14 cellular contexts compared by ENCODE assay signal in genomic region chr5:53253421-53253871, GRCh38.
DNase-seq lines count a peak whose midpoint lies in the region; ATAC-seq and TF ChIP-seq lines count a peak whose summit lies in the region.
"Had no signal": no experiment of that assay in that cellular context is flagged by ENCODE, and none has a peak within 500 bp of the region (broad histone marks: within the 10 kb centered on the region; RNA-seq: fewer than 3 reads in every experiment).

No MANE protein-coding gene starts in this region.

- no peaks in the 10 kb centered on the region for H3K9me3 Mint-ChIP-seq in endodermal cell

- H3K36me3 ChIP-seq in KMS-11 (ENCODE audit: insufficient read depth) (no peaks in the 10 kb centered on the region), adipocyte (ENCODE audit: control insufficient read depth, insufficient read depth, low read length, severe bottlenecking) (no peaks in the 10 kb centered on the region), endodermal cell (ENCODE audit: control insufficient read depth, insufficient read depth, low read length) (no peaks in the 10 kb centered on the region)
- H3K36me3 ChIP-seq: cardiac muscle cell had no signal

- peaks cover 5% of the 10 kb centered on the region for H3K4me1 Mint-ChIP-seq in endodermal cell

- peaks cover 4% of the 10 kb centered on the region for H3K27me3 Mint-ChIP-seq in endodermal cell (ENCODE audit: insufficient read depth)

- no peak overlapping the region for H2AFZ ChIP-seq in KMS-11 (ENCODE audit: low read depth)

- in situ Hi-C loops in G401 (cut with HindIII; ENCODE audit: low sequenced_read_pairs), result no loop called here

- H3K4me1 ChIP-seq in KMS-11 (ENCODE audit: low read depth, poor library complexity, severe bottlenecking) (peaks cover 33% of the 10 kb centered on the region), adipocyte (ENCODE audit: control insufficient read depth, insufficient read depth, low read length) (peaks cover 23% of the 10 kb centered on the region), endodermal cell (ENCODE audit: control insufficient read depth, insufficient read depth, low read length) (no peaks in the 10 kb centered on the region)

- H3K4me3 Mint-ChIP-seq in endodermal cell, result no peak overlapping the region

- H4K20me1 ChIP-seq in KMS-11 (ENCODE audit: insufficient read depth), result no peaks in the 10 kb centered on the region

- H3K9me3 ChIP-seq in adipocyte (ENCODE audit: control insufficient read depth, low read length) (no peaks in the 10 kb centered on the region), endodermal cell (ENCODE audit: control insufficient read depth, low read length) (no peaks in the 10 kb centered on the region)

- no peaks in the 10 kb centered on the region for H3K36me3 Mint-ChIP-seq in endodermal cell (ENCODE audit: low read depth)

- H3K27ac ChIP-seq in KMS-11 (peak overlapping the region; percentile 40), endodermal cell (ENCODE audit: low read depth, low read length) (no peak overlapping the region)
- H3K27ac ChIP-seq: 22Rv1, cardiac muscle cell had no signal

- H3K79me2 ChIP-seq in KMS-11 (ENCODE audit: insufficient read depth, low read depth), result no peaks in the 10 kb centered on the region

- ATAC-seq in HG02981 (IDR thresholded peaks at IDR 0.05; ENCODE audit: unreplicated experiment), result no peak
- ATAC-seq: right cardiac atrium had no signal

- no peak overlapping the region for H3K4me3 ChIP-seq in KMS-11 (IDR thresholded peaks at IDR 0.05; ENCODE audit: insufficient read depth, low read depth, low read length)
- H3K4me3 ChIP-seq in adipocyte (ENCODE audit: low read length), result no peak overlapping the region
- no peak overlapping the region for H3K4me3 ChIP-seq in endodermal cell (ENCODE audit: low read length)
- H3K4me3 ChIP-seq: cardiac muscle cell had no signal

- TF ChIP-seq CTCF in KMS-11 (conservative IDR thresholded peaks at IDR 0.05; ENCODE audit: low read depth, low read length) (no peak), endodermal cell (conservative IDR thresholded peaks at IDR 0.05) (no peak)

- H3K9ac ChIP-seq in KMS-11, result no peak overlapping the region
- H3K9ac ChIP-seq in adipocyte (ENCODE audit: low read length), result no peak overlapping the region
- no peak overlapping the region for H3K9ac ChIP-seq in endodermal cell (ENCODE audit: extremely low read depth, low read length, poor library complexity, severe bottlenecking)

- H3K27ac Mint-ChIP-seq in endodermal cell, result no peak overlapping the region

- DNase-seq in DMS53 (lab: John Stamatoyannopoulos, UW) (peak; percentile 43), DMS53 treated with DMSO at 0.1 percent for 48 hours (lab: John Stamatoyannopoulos, UW; ENCODE audit: unreplicated experiment) (no peak), adipocyte (ENCODE audit: low read depth) (peak; percentile 49), myocyte (ENCODE audit: low read depth) (peak; percentile 74), G401 (ENCODE audit: low spot score) (no peak), endodermal cell (no peak)
- DNase-seq: activated CD4-positive, alpha-beta T cell treated with anti-CD3 and anti-CD28 coated beads, Interleukin-2, amount 50 U/mL, for 48 hours; NCI-H146; right cardiac atrium; Right ventricle myocardium superior had no signal

- H3K27me3 ChIP-seq in KMS-11 (ENCODE audit: insufficient read depth, low read depth), result no peaks in the 10 kb centered on the region
- no peaks in the 10 kb centered on the region for H3K27me3 ChIP-seq in adipocyte (replicated peaks; ENCODE audit: control insufficient read depth, insufficient read depth, low read length)
- no peaks in the 10 kb centered on the region for H3K27me3 ChIP-seq in endodermal cell (ENCODE audit: control insufficient read depth, insufficient read depth, low read length, poor library complexity, severe bottlenecking)
- H3K27me3 ChIP-seq: cardiac muscle cell had no signal

- H3K4me2 ChIP-seq in KMS-11, result peak overlapping the region; percentile 58

- WGBS in endodermal cell (ENCODE audit: insufficient coverage in 1 of 2, insufficient read length in 1 of 2), 2 experiments, result 91 to 100% methylated on average over 1 to 2 of the region's 2 CpGs

Comparison
In these comparisons a context has a peak if more than half of its experiments do, and no peak if none do; other contexts are left out.
1. DNase-seq: peak in DMS53 (single experiment), adipocyte (single experiment) and myocyte (single experiment); none in DMS53 treated with DMSO at 0.1 percent for 48 hours (single experiment), G401 (single experiment) and endodermal cell (single experiment).